In the genomic region with DNA sequence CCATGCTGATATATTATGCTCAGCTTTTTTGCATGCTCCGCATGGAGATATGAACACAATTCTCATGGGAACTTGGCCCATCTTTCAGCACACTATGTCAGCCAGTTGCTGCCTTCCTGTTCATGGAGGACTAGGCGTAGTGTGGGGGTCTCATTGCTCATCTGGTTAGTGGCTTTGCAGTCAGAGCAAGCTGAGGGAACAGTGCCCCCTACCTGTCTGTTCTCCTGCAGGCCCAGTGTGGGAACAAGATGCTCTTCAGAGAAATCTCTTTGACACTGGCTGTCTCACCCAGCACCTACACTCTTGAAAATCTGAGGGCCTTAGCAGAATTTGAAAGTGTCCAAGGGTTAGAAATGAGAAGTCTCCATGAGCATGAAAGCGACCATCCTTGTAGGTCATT, we compare ENCODE assay signal across 8 cellular contexts. TPM values are rescaled to one million over a fixed set of nuclear protein-coding genes. Genes with fewer than 3 reads are reported as not detected.
A peak's percentile ranks its signal among the peaks of the same experiment; 100 is the strongest.
DNase-seq lines count a peak whose midpoint lies in the region; TF ChIP-seq lines count a peak whose summit lies in the region.

No MANE protein-coding gene starts in this region.

- no peaks in the 10 kb centered on the region for H3K36me3 Mint-ChIP-seq in activated CD4-positive, alpha-beta T cell treated with anti-CD3 and anti-CD28 coated beads, Interleukin-2, amount 10 ng/mL, durations not matched to agents 7 days and 5 days (ENCODE audit: low read depth)

- no peaks in the 10 kb centered on the region for H3K9me3 ChIP-seq in left ventricle myocardium inferior (replicated peaks)

- no peaks in the 10 kb centered on the region for H3K27me3 ChIP-seq in left ventricle myocardium inferior (ENCODE audit: low read depth)

- H3K27ac ChIP-seq in left ventricle myocardium inferior (replicated peaks) = peak overlapping the region; percentile 71

- H3K4me1 ChIP-seq in left ventricle myocardium inferior = peaks cover 100% of the 10 kb centered on the region

- POLR2A ChIA-PET in activated CD4-positive, alpha-beta T cell treated with anti-CD3 and anti-CD28 coated beads, Interleukin-2, amount 10 ng/mL, durations not matched to agents 7 days and 5 days (lab: Charles Lee) = no interaction called here

- TF ChIP-seq CTCF in left ventricle myocardium inferior (IDR thresholded peaks at IDR 0.05; ENCODE audit: borderline replicate concordance) = peak; percentile 57

- intact Hi-C loops in left ventricle myocardium inferior (cut with micrococcal nuclease) = loop anchor here (10.0 kb wide), 1 partner anchor 168 kb away; a partner anchor contains a TSS

- no peaks in the 10 kb centered on the region for H3K36me3 ChIP-seq in left ventricle myocardium inferior

- no peak overlapping the region for H3K4me3 ChIP-seq in left ventricle myocardium inferior

- CTCF ChIA-PET in activated CD4-positive, alpha-beta T cell treated with anti-CD3 and anti-CD28 coated beads, Interleukin-2, amount 10 ng/mL, durations not matched to agents 7 days and 5 days (lab: Charles Lee) = interaction anchor here (1.1 kb wide), 1 partner anchor 162 kb away, joined by 3 read pairs; no protein-coding TSS in a partner anchor

- H3K27ac Mint-ChIP-seq in activated CD4-positive, alpha-beta T cell treated with anti-CD3 and anti-CD28 coated beads, Interleukin-2, amount 10 ng/mL, durations not matched to agents 7 days and 5 days = no peak overlapping the region

- H3K9me3 Mint-ChIP-seq in activated CD4-positive, alpha-beta T cell treated with anti-CD3 and anti-CD28 coated beads, Interleukin-2, amount 10 ng/mL, durations not matched to agents 7 days and 5 days = no peaks in the 10 kb centered on the region

- no peak overlapping the region for H3K4me3 Mint-ChIP-seq in activated CD4-positive, alpha-beta T cell treated with anti-CD3 and anti-CD28 coated beads, Interleukin-2, amount 10 ng/mL, durations not matched to agents 7 days and 5 days

- H3K27me3 Mint-ChIP-seq in activated CD4-positive, alpha-beta T cell treated with anti-CD3 and anti-CD28 coated beads, Interleukin-2, amount 10 ng/mL, durations not matched to agents 7 days and 5 days = no peaks in the 10 kb centered on the region

- no peaks in the 10 kb centered on the region for H3K4me1 Mint-ChIP-seq in activated CD4-positive, alpha-beta T cell treated with anti-CD3 and anti-CD28 coated beads, Interleukin-2, amount 10 ng/mL, durations not matched to agents 7 days and 5 days

- DNase-seq in activated effector memory CD4-positive, alpha-beta T cell treated with anti-CD3 and anti-CD28 coated beads, Interleukin-2, amount 50 U/mL, for 16 hours = peak; percentile 71
- DNase-seq in activated effector memory CD4-positive, alpha-beta T cell treated with Interleukin-2 at 50 U/mL for 16 hours = no peak
- DNase-seq in HuH-7 (ENCODE audit: low spot score) (peak; percentile 48), left ventricle myocardium inferior (no peak), NCI-H510A treated with DMSO at 0.1 percent for 48 hours (lab: John Stamatoyannopoulos, UW) (no peak), HK-2 (ENCODE audit: unreplicated experiment) (no peak)
- peak; percentile 34 for DNase-seq in activated CD4-positive, alpha-beta T cell treated with anti-CD3 and anti-CD28 coated beads, Interleukin-2, amount 10 ng/mL, durations not matched to agents 7 days and 5 days
- DNase-seq in stimulated activated CD8-positive, alpha-beta memory T cell treated with anti-CD3 and anti-CD28 coated beads, Interleukin-7, amount 100 ng/mL, for 24 hours (ENCODE audit: low read depth) = peak; percentile 4

RNA-seq across cellular contexts. Expression of gene SPTBN1, which starts 47.1 kb away (rescaled TPM):
- 100 to 1,000 TPM; 171 to 184 TPM for total RNA-seq in activated CD4-positive, alpha-beta T cell treated with anti-CD3 and anti-CD28 coated beads, Interleukin-2, amount 10 ng/mL, durations not matched to agents 7 days and 5 days
- total RNA-seq in left ventricle myocardium inferior = 484 TPM

Comparison
In these comparisons a context has a peak if more than half of its experiments do, and no peak if none do; other contexts are left out.
1. DNase-seq: peak in activated effector memory CD4-positive, alpha-beta T cell treated with anti-CD3 and anti-CD28 coated beads, Interleukin-2, amount 50 U/mL, for 16 hours (single experiment), HuH-7 (single experiment), activated CD4-positive, alpha-beta T cell treated with anti-CD3 and anti-CD28 coated beads, Interleukin-2, amount 10 ng/mL, durations not matched to agents 7 days and 5 days (single experiment) and stimulated activated CD8-positive, alpha-beta memory T cell treated with anti-CD3 and anti-CD28 coated beads, Interleukin-7, amount 100 ng/mL, for 24 hours (single experiment); none in activated effector memory CD4-positive, alpha-beta T cell treated with Interleukin-2 at 50 U/mL for 16 hours (single experiment), left ventricle myocardium inferior (single experiment), NCI-H510A treated with DMSO at 0.1 percent for 48 hours (single experiment) and HK-2 (single experiment).